Comparison of ENCODE assay signal across 1 cellular context in genomic region chr16:85389679-85390470, GRCh38.
TF ChIP-seq lines count a peak whose summit lies in the region.

No MANE protein-coding gene starts in this region.

TF ChIP-seq in HepG2, 621 proteins besides CTCF, POLR2A, EP300 and RAD21 (continued from another document):
- no peak for TF ChIP-seq ZNF609 (CRISPR knock-in tag; IDR thresholded peaks at IDR 0.05; ENCODE audit: borderline replicate concordance)
- no peak for TF ChIP-seq ZNF17 (CRISPR knock-in tag; IDR thresholded peaks at IDR 0.05)
- no peak for TF ChIP-seq PRPF4 (IDR thresholded peaks at IDR 0.05; ENCODE audit: low read depth, low read length, poor library complexity, severe bottlenecking)
- no peak for TF ChIP-seq ZBTB10 (CRISPR knock-in tag; IDR thresholded peaks at IDR 0.05; ENCODE audit: borderline replicate concordance)
- no peak for TF ChIP-seq TMF1 (CRISPR knock-in tag; IDR thresholded peaks at IDR 0.05; ENCODE audit: low read depth)
- TF ChIP-seq ZNF629 (CRISPR knock-in tag; conservative IDR thresholded peaks at IDR 0.05): peak; percentile 93
- TF ChIP-seq ISL2 (CRISPR knock-in tag; IDR thresholded peaks at IDR 0.05): no peak
- no peak for TF ChIP-seq ZNF546 (CRISPR knock-in tag; conservative IDR thresholded peaks at IDR 0.05)
- TF ChIP-seq ZKSCAN1 (IDR thresholded peaks at IDR 0.05; ENCODE audit: low read length): peak; percentile 35; the same call in 1 of the 2 replicates
- TF ChIP-seq PCBP1 (IDR thresholded peaks at IDR 0.05; ENCODE audit: borderline replicate concordance, low read depth, low read length): no peak
- no peak for TF ChIP-seq ARID2 (CRISPR knock-in tag; IDR thresholded peaks at IDR 0.05; ENCODE audit: borderline replicate concordance)
- no peak for TF ChIP-seq ZNF274 (CRISPR knock-in tag; IDR thresholded peaks at IDR 0.05)
- no peak for TF ChIP-seq SETDB1 (CRISPR knock-in tag; IDR thresholded peaks at IDR 0.05; ENCODE audit: borderline replicate concordance)
- no peak for TF ChIP-seq POLR2AphosphoS5 (IDR thresholded peaks at IDR 0.05; ENCODE audit: low read depth, low read length)
- 0 out of 2 replicates have a peak, but pooled peaks have one; percentile 30 for TF ChIP-seq KDM1A (CRISPR knock-in tag; IDR thresholded peaks at IDR 0.05)
- TF ChIP-seq ZNF672 (CRISPR knock-in tag; IDR thresholded peaks at IDR 0.05): no peak
- TF ChIP-seq ZBTB8A (CRISPR knock-in tag; IDR thresholded peaks at IDR 0.05; ENCODE audit: borderline replicate concordance, low read depth): no peak
- no peak for TF ChIP-seq ZNF549 (CRISPR knock-in tag; IDR thresholded peaks at IDR 0.05)
- no peak for TF ChIP-seq THAP8 (CRISPR knock-in tag; IDR thresholded peaks at IDR 0.05; ENCODE audit: borderline replicate concordance)
- TF ChIP-seq PRDM10 (CRISPR knock-in tag; IDR thresholded peaks at IDR 0.05; ENCODE audit: low read depth): no peak
- TF ChIP-seq ZMYM3 (CRISPR knock-in tag; IDR thresholded peaks at IDR 0.05): peak; percentile 79
- TF ChIP-seq TRIM22 (IDR thresholded peaks at IDR 0.05): no peak
- no peak for TF ChIP-seq ZNF704 (CRISPR knock-in tag; IDR thresholded peaks at IDR 0.05; ENCODE audit: borderline replicate concordance)
- TF ChIP-seq SP5 (CRISPR knock-in tag; IDR thresholded peaks at IDR 0.05; ENCODE audit: borderline replicate concordance, low read depth): no peak
- no peak for TF ChIP-seq TEAD3 (CRISPR knock-in tag; optimal IDR thresholded peaks at IDR 0.05; ENCODE audit: borderline replicate concordance)
- TF ChIP-seq ZNF703 (CRISPR knock-in tag; IDR thresholded peaks at IDR 0.05; ENCODE audit: borderline replicate concordance): 0 out of 2 replicates have a peak, but pooled peaks have one; percentile 3
- TF ChIP-seq ZNF34 (CRISPR knock-in tag; IDR thresholded peaks at IDR 0.05; ENCODE audit: borderline replicate concordance): no peak
- TF ChIP-seq REL (CRISPR knock-in tag; conservative IDR thresholded peaks at IDR 0.05): no peak
- TF ChIP-seq MAF1 (CRISPR knock-in tag; IDR thresholded peaks at IDR 0.05; ENCODE audit: borderline replicate concordance): no peak
- no peak for TF ChIP-seq ZSCAN21 (CRISPR knock-in tag; IDR thresholded peaks at IDR 0.05; ENCODE audit: borderline replicate concordance)
- no peak for TF ChIP-seq MAX (IDR thresholded peaks at IDR 0.05)
- no peak for TF ChIP-seq TAF1 (CRISPR knock-in tag; IDR thresholded peaks at IDR 0.05)
- TF ChIP-seq BRF2 (CRISPR knock-in tag; IDR thresholded peaks at IDR 0.05): no peak
- TF ChIP-seq AHDC1 (CRISPR knock-in tag; IDR thresholded peaks at IDR 0.05; ENCODE audit: borderline replicate concordance): no peak
- no peak for TF ChIP-seq FIP1L1 (IDR thresholded peaks at IDR 0.05; ENCODE audit: borderline replicate concordance, insufficient read depth, low read depth, low read length)
TF ChIP-seq in HepG2: peak in this region for 7.
